Comparison of ENCODE assay signal across 21 cellular contexts in genomic region chr1:11581455-11581854, GRCh38.
"Had no signal": no experiment of that assay in that cellular context is flagged by ENCODE, and none has a peak within 500 bp of the region (broad histone marks: within the 10 kb centered on the region; RNA-seq: fewer than 3 reads in every experiment).

No MANE protein-coding gene starts in this region.

- H3K27ac ChIP-seq: coronary artery, dorsolateral prefrontal cortex, epithelial cell of prostate, esophagus squamous epithelium, gastrocnemius medialis, heart right ventricle, left lung, lower lobe of right lung had no signal

- H3K9me3 ChIP-seq: esophagus squamous epithelium, gastrocnemius medialis, left lung, lower lobe of right lung had no signal

- H3K27ac Mint-ChIP-seq: effector memory CD8-positive, alpha-beta T cell; endodermal cell had no signal

- H3K4me3 Mint-ChIP-seq: effector memory CD8-positive, alpha-beta T cell; endodermal cell had no signal

- H3K4me3 ChIP-seq: coronary artery, dorsolateral prefrontal cortex, esophagus squamous epithelium, gastrocnemius medialis, heart right ventricle, left lung, lower lobe of right lung had no signal

- H3K36me3 ChIP-seq: esophagus squamous epithelium, gastrocnemius medialis, heart right ventricle, left lung, lower lobe of right lung had no signal

- DNase-seq: dermis blood vessel endothelial cell; dorsolateral prefrontal cortex; effector CD4-positive, alpha-beta T cell; effector memory CD8-positive, alpha-beta T cell; endodermal cell; esophagus squamous epithelium; foreskin fibroblast; foreskin melanocyte; gastrocnemius medialis; glutamatergic neuron; head of caudate nucleus; heart right ventricle; hippocampal formation; left cardiac atrium; left lung; left ventricle myocardium superior; lower lobe of right lung; mesenchymal stem cell had no signal

- H3K4me1 ChIP-seq: esophagus squamous epithelium, gastrocnemius medialis, left lung, lower lobe of right lung had no signal

- H3K9me3 Mint-ChIP-seq: effector memory CD8-positive, alpha-beta T cell; endodermal cell had no signal

- ATAC-seq: effector memory CD8-positive, alpha-beta T cell; esophagus mucosa; gastrocnemius medialis; heart right ventricle; left cardiac atrium; left lung; left ventricle myocardium superior; lower lobe of right lung had no signal
